Comparison of ENCODE assay signal across 20 cellular contexts in the genomic region with DNA sequence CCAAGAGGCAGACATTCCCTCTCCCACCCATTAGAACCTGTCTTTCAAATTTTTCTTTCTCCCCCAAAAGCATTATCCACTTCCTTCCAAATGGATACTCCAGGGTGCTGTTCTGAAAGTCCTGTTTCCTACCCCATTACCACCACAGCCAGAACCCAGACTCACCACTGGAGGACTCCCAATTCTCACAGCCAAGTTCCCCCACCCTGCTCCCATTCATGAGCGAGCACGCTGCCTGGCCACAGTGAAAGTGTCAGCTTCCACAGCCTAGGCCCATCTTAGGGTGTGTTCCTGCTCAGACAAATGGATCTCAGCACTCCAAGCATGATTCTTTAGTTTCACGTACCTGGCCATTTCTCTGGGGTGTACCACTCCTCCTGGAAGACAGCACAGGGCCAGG. TPM values are rescaled to one million over a fixed set of nuclear protein-coding genes. Genes with fewer than 3 reads are reported as not detected.
DNase-seq lines count a peak whose midpoint lies in the region; ATAC-seq, FAIRE-seq and TF ChIP-seq lines count a peak whose summit lies in the region.
"Had no signal": no experiment of that assay in that cellular context is flagged by ENCODE, and none has a peak within 500 bp of the region (broad histone marks: within the 10 kb centered on the region; RNA-seq: fewer than 3 reads in every experiment).

No MANE protein-coding gene starts in this region.

- H3K9me3 Mint-ChIP-seq in activated CD8-positive, alpha-beta memory T cell treated with anti-CD3 and anti-CD28 coated beads, Interleukin-2, amount 10 ng/mL, durations not matched to agents 7 days and 5 days (ENCODE audit: low read depth) = no peaks in the 10 kb centered on the region
- no peaks in the 10 kb centered on the region for H3K9me3 Mint-ChIP-seq in central memory CD8-positive, alpha-beta T cell
- no peaks in the 10 kb centered on the region for H3K9me3 Mint-ChIP-seq in T-helper 2 cell treated with Interferon-gamma antibody and Interleukin-4, amounts not matched to agents 5 μg/mL and 100 μg/mL, for 36 hours

- no peak overlapping the region for H3K27ac ChIP-seq in vagina
- H3K27ac ChIP-seq: SK-N-MC had no signal

- CTCF ChIA-PET in activated CD8-positive, alpha-beta memory T cell treated with anti-CD3 and anti-CD28 coated beads, Interleukin-2, amount 10 ng/mL, durations not matched to agents 7 days and 5 days (lab: Charles Lee) = interaction anchor here (0.9 to 3.7 kb wide), 5 partner anchors 8 to 94 kb away, joined by 3 to 21 read pairs (median 11); partner anchors contain the start of gene NAGK

- no peak for FAIRE-seq in urothelium cell line (lab: Jason Lieb, UNC)

- H3K4me3 Mint-ChIP-seq in activated CD8-positive, alpha-beta memory T cell treated with anti-CD3 and anti-CD28 coated beads, Interleukin-2, amount 10 ng/mL, durations not matched to agents 7 days and 5 days = no peak overlapping the region
- no peak overlapping the region for H3K4me3 Mint-ChIP-seq in central memory CD8-positive, alpha-beta T cell
- no peak overlapping the region for H3K4me3 Mint-ChIP-seq in T-helper 2 cell treated with Interferon-gamma antibody and Interleukin-4, amounts not matched to agents 5 μg/mL and 100 μg/mL, for 36 hours
- H3K4me3 Mint-ChIP-seq: B cell, CD14-positive monocyte had no signal

- no peaks in the 10 kb centered on the region for H3K36me3 ChIP-seq in vagina

- no peaks in the 10 kb centered on the region for H3K36me3 Mint-ChIP-seq in activated CD8-positive, alpha-beta memory T cell treated with anti-CD3 and anti-CD28 coated beads, Interleukin-2, amount 10 ng/mL, durations not matched to agents 7 days and 5 days
- H3K36me3 Mint-ChIP-seq in central memory CD8-positive, alpha-beta T cell (ENCODE audit: insufficient read depth) = peaks cover 6% of the 10 kb centered on the region
- no peaks in the 10 kb centered on the region for H3K36me3 Mint-ChIP-seq in T-helper 2 cell treated with Interferon-gamma antibody and Interleukin-4, amounts not matched to agents 5 μg/mL and 100 μg/mL, for 36 hours (ENCODE audit: low read depth)

- intact Hi-C loops in vagina (cut with DNase I) = no loop called here

- peaks cover 14% of the 10 kb centered on the region for H3K4me1 Mint-ChIP-seq in activated CD8-positive, alpha-beta memory T cell treated with anti-CD3 and anti-CD28 coated beads, Interleukin-2, amount 10 ng/mL, durations not matched to agents 7 days and 5 days
- peaks cover 17% of the 10 kb centered on the region for H3K4me1 Mint-ChIP-seq in central memory CD8-positive, alpha-beta T cell
- H3K4me1 Mint-ChIP-seq in T-helper 2 cell treated with Interferon-gamma antibody and Interleukin-4, amounts not matched to agents 5 μg/mL and 100 μg/mL, for 36 hours (ENCODE audit: low read depth) = peaks cover 14% of the 10 kb centered on the region

- peaks cover 30% of the 10 kb centered on the region for H3K27me3 Mint-ChIP-seq in activated CD8-positive, alpha-beta memory T cell treated with anti-CD3 and anti-CD28 coated beads, Interleukin-2, amount 10 ng/mL, durations not matched to agents 7 days and 5 days
- H3K27me3 Mint-ChIP-seq in central memory CD8-positive, alpha-beta T cell = no peaks in the 10 kb centered on the region
- H3K27me3 Mint-ChIP-seq in T-helper 2 cell treated with Interferon-gamma antibody and Interleukin-4, amounts not matched to agents 5 μg/mL and 100 μg/mL, for 36 hours (ENCODE audit: low read depth) = peaks cover 27% of the 10 kb centered on the region

- no peak for ATAC-seq in activated CD8-positive, alpha-beta memory T cell treated with anti-CD3 and anti-CD28 coated beads, Interleukin-2, amount 10 ng/mL, durations not matched to agents 7 days and 5 days
- no peak for ATAC-seq in central memory CD8-positive, alpha-beta T cell (replicated peaks; ENCODE audit: extremely low read depth, poor library complexity, severe bottlenecking)

- DNase-seq in activated CD8-positive, alpha-beta memory T cell treated with anti-CD3 and anti-CD28 coated beads, Interleukin-2, amount 10 ng/mL, durations not matched to agents 7 days and 5 days = peak; percentile 30
- no peak for DNase-seq in activated CD8-positive, alpha-beta memory T cell treated with anti-CD3 and anti-CD28 coated beads, Interleukin-2, amount 50 U/mL, for 48 hours
- no peak for DNase-seq in central memory CD8-positive, alpha-beta T cell (ENCODE audit: low spot score in 2 of 2)
- DNase-seq in mesenteric fat pad (ENCODE audit: low spot score) (peak; percentile 22), urothelium cell line (ENCODE audit: low spot score) (peak; percentile 2), vagina (ENCODE audit: extremely low spot score in 2 of 2) (no peak), NCI-H526 treated with DMSO at 0.1 percent for 48 hours (lab: John Stamatoyannopoulos, UW) (no peak)
- DNase-seq in T-helper 2 cell treated with Interferon-gamma antibody and Interleukin-4, amounts not matched to agents 5 μg/mL and 100 μg/mL, for 36 hours (ENCODE audit: low spot score) = no peak
- DNase-seq: GF-D8, GOT3, IMR-90, NCI-H1105, NCI-H2029 treated with DMSO at 0.1 percent for 48 hours, NCI-H524 treated with DMSO at 0.1 percent for 48 hours, SHP77 had no signal

- H3K27me3 ChIP-seq in vagina = no peaks in the 10 kb centered on the region

- H3K9me3 ChIP-seq in vagina = no peaks in the 10 kb centered on the region

- H3K27ac Mint-ChIP-seq in activated CD8-positive, alpha-beta memory T cell treated with anti-CD3 and anti-CD28 coated beads, Interleukin-2, amount 10 ng/mL, durations not matched to agents 7 days and 5 days = no peak overlapping the region
- peak overlapping the region; percentile 10 for H3K27ac Mint-ChIP-seq in central memory CD8-positive, alpha-beta T cell (ENCODE audit: low read depth)
- no peak overlapping the region for H3K27ac Mint-ChIP-seq in T-helper 2 cell treated with Interferon-gamma antibody and Interleukin-4, amounts not matched to agents 5 μg/mL and 100 μg/mL, for 36 hours
- H3K27ac Mint-ChIP-seq: B cell had no signal

- H3K4me1 ChIP-seq in vagina = peaks cover 24% of the 10 kb centered on the region

- H3K4me3 ChIP-seq in vagina = no peak overlapping the region
- H3K4me3 ChIP-seq: SK-N-MC had no signal

- TF ChIP-seq CTCF in vagina (IDR thresholded peaks at IDR 0.05) = no peak

- TF ChIP-seq POLR2A in vagina (IDR thresholded peaks at IDR 0.05) = no peak

RNA-seq across cellular contexts. Expression of gene ANKRD53, which starts 3.8 kb away (rescaled TPM):
- not detected for total RNA-seq in activated CD8-positive, alpha-beta memory T cell treated with anti-CD3 and anti-CD28 coated beads, Interleukin-2, amount 10 ng/mL, durations not matched to agents 7 days and 5 days
- total RNA-seq in mesenteric fat pad = 17.6 TPM
- total RNA-seq in vagina = 4.9 TPM
- total RNA-seq: A172, RPMI7951 had no signal

RNA-seq across cellular contexts. Expression of gene TEX261, which starts 20.1 kb away (rescaled TPM):
- 10 to 100 TPM; 39.2 to 58.1 TPM for total RNA-seq in activated CD8-positive, alpha-beta memory T cell treated with anti-CD3 and anti-CD28 coated beads, Interleukin-2, amount 10 ng/mL, durations not matched to agents 7 days and 5 days
- total RNA-seq in mesenteric fat pad = 86.8 TPM
- 29.0 TPM for total RNA-seq in vagina

RNA-seq across cellular contexts. Expression of gene ATP6V1B1, which starts 38.9 kb away (rescaled TPM):
- total RNA-seq in activated CD8-positive, alpha-beta memory T cell treated with anti-CD3 and anti-CD28 coated beads, Interleukin-2, amount 10 ng/mL, durations not matched to agents 7 days and 5 days = not detected
- total RNA-seq in mesenteric fat pad (2.4 TPM), vagina (not detected)
- total RNA-seq: B cell, IMR-90 had no signal

Comparison
In these comparisons a context has a peak if more than half of its experiments do, and no peak if none do; other contexts are left out.
1. DNase-seq: peak in activated CD8-positive, alpha-beta memory T cell treated with anti-CD3 and anti-CD28 coated beads, Interleukin-2, amount 10 ng/mL, durations not matched to agents 7 days and 5 days (single experiment), mesenteric fat pad (single experiment) and urothelium cell line (single experiment); none in activated CD8-positive, alpha-beta memory T cell treated with anti-CD3 and anti-CD28 coated beads, Interleukin-2, amount 50 U/mL, for 48 hours (single experiment), central memory CD8-positive, alpha-beta T cell (0 of 2), vagina (0 of 2), T-helper 2 cell treated with Interferon-gamma antibody and Interleukin-4, amounts not matched to agents 5 μg/mL and 100 μg/mL, for 36 hours (single experiment) and NCI-H526 treated with DMSO at 0.1 percent for 48 hours (single experiment).